In the genomic region with DNA sequence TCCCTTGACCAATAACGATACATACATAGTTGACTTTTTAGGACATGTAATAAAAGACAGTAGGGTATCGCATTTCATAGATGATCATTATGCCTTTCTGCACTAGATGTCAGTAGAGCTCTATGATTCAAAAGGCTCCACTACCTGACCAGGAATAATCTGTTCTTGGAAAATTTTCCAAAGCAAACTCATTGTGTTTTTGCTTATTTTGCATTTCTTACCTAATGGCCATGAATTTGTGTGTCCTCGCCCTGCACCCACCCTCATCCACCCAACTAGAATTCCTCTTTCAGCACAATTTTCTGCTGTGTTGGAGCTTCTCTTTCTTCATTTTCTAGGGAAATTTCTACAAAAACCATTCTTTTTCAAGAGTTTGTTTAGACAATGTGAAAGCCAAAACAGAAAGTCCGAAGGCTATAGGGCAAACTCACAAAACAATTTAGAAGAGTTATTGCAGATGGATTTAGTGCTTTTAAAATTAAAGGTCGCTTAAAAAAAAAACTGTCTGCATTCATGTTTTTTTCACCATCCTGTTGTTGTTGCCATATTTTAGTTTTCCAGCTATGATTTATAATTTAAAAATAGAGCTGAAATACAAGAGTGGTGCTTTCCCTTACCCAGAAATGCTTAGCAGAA, we compare ENCODE assay signal across 8 cellular contexts.
A peak's percentile ranks its signal among the peaks of the same experiment; 100 is the strongest.
DNase-seq lines count a peak whose midpoint lies in the region; ATAC-seq and TF ChIP-seq lines count a peak whose summit lies in the region.

No MANE protein-coding gene starts in this region.

- peak overlapping the region; percentile 6 for H3K4me3 Mint-ChIP-seq in mesothelial cell of epicardium
- no peak overlapping the region for H3K4me3 Mint-ChIP-seq in CD8-positive, alpha-beta T cell

- DNase-seq in G401 (ENCODE audit: low spot score) (peak; percentile 85), NCI-H345 (lab: John Stamatoyannopoulos, UW) (peak; percentile 64), dermis microvascular lymphatic vessel endothelial cell (ENCODE audit: low read depth in 2 of 2) (peak; percentile 50 to 60), mesothelial cell of epicardium (ENCODE audit: low spot score in 2 of 2, unreplicated experiment in 2 of 2) (no peak), germinal center (ENCODE audit: low spot score) (no peak)
- no peak for DNase-seq in activated CD4-positive, CD25-positive, alpha-beta regulatory T cell treated with anti-CD3 and anti-CD28 coated beads, Interleukin-2, amount 50 U/mL, for 72 hours
- DNase-seq in CD8-positive, alpha-beta T cell: no peak

- CTCF ChIA-PET in CD8-positive, alpha-beta T cell (lab: Charles Lee): interaction anchor here (1.2 kb wide), 1 partner anchor 31 kb away, joined by 3 read pairs; no protein-coding TSS in a partner anchor

- POLR2A ChIA-PET in CD8-positive, alpha-beta T cell (lab: Charles Lee): no interaction called here

- peak overlapping the region; percentile 37 for H3K27ac Mint-ChIP-seq in mesothelial cell of epicardium
- H3K27ac Mint-ChIP-seq in CD8-positive, alpha-beta T cell: no peak overlapping the region

- in situ Hi-C loops in G401 (cut with HindIII; ENCODE audit: low sequenced_read_pairs): no loop called here

- H3K36me3 ChIP-seq in CD8-positive, alpha-beta T cell (ENCODE audit: insufficient read depth, low read length): no peaks in the 10 kb centered on the region

- no peaks in the 10 kb centered on the region for H3K36me3 Mint-ChIP-seq in mesothelial cell of epicardium
- H3K36me3 Mint-ChIP-seq in CD8-positive, alpha-beta T cell: no peaks in the 10 kb centered on the region

- peak; percentile 52 for TF ChIP-seq CTCF in mesothelial cell of epicardium (IDR thresholded peaks at IDR 0.05; ENCODE audit: unreplicated experiment)
- TF ChIP-seq CTCF in CD8-positive, alpha-beta T cell (IDR thresholded peaks at IDR 0.05): no peak

- H3K4me1 Mint-ChIP-seq in mesothelial cell of epicardium: peaks cover 15% of the 10 kb centered on the region
- no peaks in the 10 kb centered on the region for H3K4me1 Mint-ChIP-seq in CD8-positive, alpha-beta T cell (ENCODE audit: low read depth)

- no peak overlapping the region for H3K27ac ChIP-seq in CD8-positive, alpha-beta T cell (ENCODE audit: low read depth, low read length)

- no peaks in the 10 kb centered on the region for H3K4me1 ChIP-seq in CD8-positive, alpha-beta T cell (ENCODE audit: insufficient read depth, low read length)

- intact Hi-C loops in CD8-positive, alpha-beta T cell (cut with DNase I, micrococcal nuclease): no loop called here

- H3K4me3 ChIP-seq in CD8-positive, alpha-beta T cell (ENCODE audit: low read depth, low read length): no peak overlapping the region

- H3K27me3 Mint-ChIP-seq in mesothelial cell of epicardium (ENCODE audit: low read depth): no peaks in the 10 kb centered on the region
- no peaks in the 10 kb centered on the region for H3K27me3 Mint-ChIP-seq in CD8-positive, alpha-beta T cell (ENCODE audit: low read depth)

- no peaks in the 10 kb centered on the region for H3K9me3 ChIP-seq in CD8-positive, alpha-beta T cell (ENCODE audit: low read length)

- H3K27me3 ChIP-seq in CD8-positive, alpha-beta T cell (ENCODE audit: insufficient read depth, low read length): no peaks in the 10 kb centered on the region

- no peak for ATAC-seq in CD8-positive, alpha-beta T cell
- ATAC-seq in HG03520 (IDR thresholded peaks at IDR 0.05; ENCODE audit: unreplicated experiment): no peak

- no peaks in the 10 kb centered on the region for H3K9me3 Mint-ChIP-seq in mesothelial cell of epicardium
- no peaks in the 10 kb centered on the region for H3K9me3 Mint-ChIP-seq in CD8-positive, alpha-beta T cell

Comparison
In these comparisons a context has a peak if more than half of its experiments do, and no peak if none do; other contexts are left out.
1. DNase-seq: peak in G401 (single experiment), NCI-H345 (single experiment) and dermis microvascular lymphatic vessel endothelial cell (2 of 2); none in mesothelial cell of epicardium (0 of 2), activated CD4-positive, CD25-positive, alpha-beta regulatory T cell treated with anti-CD3 and anti-CD28 coated beads, Interleukin-2, amount 50 U/mL, for 72 hours (single experiment), CD8-positive, alpha-beta T cell (0 of 7) and germinal center (single experiment).